Comparison of ENCODE assay signal across 1 cellular context in the genomic region with DNA sequence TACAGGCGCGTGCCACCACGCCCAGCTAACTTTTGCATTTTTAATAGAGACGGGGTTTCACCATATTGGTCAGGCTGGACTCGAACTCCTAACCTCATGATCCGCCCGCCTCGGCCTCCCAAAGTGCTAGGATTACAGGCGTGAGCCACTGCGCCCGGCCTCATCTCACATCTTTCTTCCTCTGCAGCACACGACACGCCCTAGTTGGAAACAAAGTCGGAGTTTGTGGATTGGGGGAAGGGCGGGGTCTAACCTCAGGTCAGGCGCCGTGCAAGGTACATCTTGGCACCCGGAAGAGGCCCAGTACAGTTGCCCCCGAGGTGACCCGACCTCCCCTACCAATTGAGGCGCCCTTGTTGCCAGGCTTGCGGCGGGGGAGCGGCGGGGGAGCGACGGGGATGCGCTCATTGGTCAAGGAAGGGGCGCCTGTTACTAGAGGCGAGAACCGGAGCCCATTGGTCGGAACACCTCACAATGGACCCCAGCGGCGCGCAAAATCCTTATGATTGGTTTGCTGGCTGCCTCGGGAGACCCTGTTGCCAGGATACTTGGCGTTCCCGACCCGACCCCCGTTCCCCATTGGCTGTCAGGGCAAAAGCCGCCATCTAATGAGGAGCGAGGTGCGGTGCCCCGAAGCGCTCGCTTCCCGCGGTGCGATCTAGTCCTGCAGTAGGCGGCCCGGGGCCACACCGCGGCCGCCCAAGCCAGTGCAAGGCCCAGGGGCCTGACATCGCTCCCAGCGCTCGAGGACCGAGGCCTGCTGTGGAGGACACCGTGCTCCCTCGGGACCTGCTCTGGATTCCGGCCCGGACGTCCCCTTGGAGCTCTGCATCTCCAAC.
TF ChIP-seq lines count a peak whose summit lies in the region.

A gene with protein sequence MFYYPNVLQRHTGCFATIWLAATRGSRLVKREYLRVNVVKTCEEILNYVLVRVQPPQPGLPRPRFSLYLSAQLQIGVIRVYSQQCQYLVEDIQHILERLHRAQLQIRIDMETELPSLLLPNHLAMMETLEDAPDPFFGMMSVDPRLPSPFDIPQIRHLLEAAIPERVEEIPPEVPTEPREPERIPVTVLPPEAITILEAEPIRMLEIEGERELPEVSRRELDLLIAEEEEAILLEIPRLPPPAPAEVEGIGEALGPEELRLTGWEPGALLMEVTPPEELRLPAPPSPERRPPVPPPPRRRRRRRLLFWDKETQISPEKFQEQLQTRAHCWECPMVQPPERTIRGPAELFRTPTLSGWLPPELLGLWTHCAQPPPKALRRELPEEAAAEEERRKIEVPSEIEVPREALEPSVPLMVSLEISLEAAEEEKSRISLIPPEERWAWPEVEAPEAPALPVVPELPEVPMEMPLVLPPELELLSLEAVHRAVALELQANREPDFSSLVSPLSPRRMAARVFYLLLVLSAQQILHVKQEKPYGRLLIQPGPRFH (plus strand): TSS at position 659 of the 839 bp plus-strand sequence. CDS start 473 bp downstream, outside the sequence.

TF ChIP-seq in IMR-90, 13 proteins besides CTCF, POLR2A, EP300 and RAD21 (continued from another document):
- TF ChIP-seq, protein P1, sequence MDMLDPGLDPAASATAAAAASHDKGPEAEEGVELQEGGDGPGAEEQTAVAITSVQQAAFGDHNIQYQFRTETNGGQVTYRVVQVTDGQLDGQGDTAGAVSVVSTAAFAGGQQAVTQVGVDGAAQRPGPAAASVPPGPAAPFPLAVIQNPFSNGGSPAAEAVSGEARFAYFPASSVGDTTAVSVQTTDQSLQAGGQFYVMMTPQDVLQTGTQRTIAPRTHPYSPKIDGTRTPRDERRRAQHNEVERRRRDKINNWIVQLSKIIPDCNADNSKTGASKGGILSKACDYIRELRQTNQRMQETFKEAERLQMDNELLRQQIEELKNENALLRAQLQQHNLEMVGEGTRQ (IDR thresholded peaks at IDR 0.05; ENCODE audit: low read depth, low read length): no peak
- TF ChIP-seq NFE2L2 (IDR thresholded peaks at IDR 0.05; ENCODE audit: low read depth, low read length) (no peak), CEBPB (IDR thresholded peaks at IDR 0.05; ENCODE audit: low read depth, low read length) (no peak), MAZ (IDR thresholded peaks at IDR 0.05; ENCODE audit: borderline replicate concordance, low read depth, low read length) (no peak), CHD1 (IDR thresholded peaks at IDR 0.05; ENCODE audit: low read depth, low read length) (no peak), BHLHE40 (IDR thresholded peaks at IDR 0.05; ENCODE audit: low read depth, low read length) (no peak), MXI1 (IDR thresholded peaks at IDR 0.05; ENCODE audit: borderline replicate concordance, low read depth, low read length) (no peak), SMC3 (IDR thresholded peaks at IDR 0.05; ENCODE audit: low read depth, low read length) (no peak), RCOR1 (IDR thresholded peaks at IDR 0.05; ENCODE audit: insufficient replicate concordance, low read length) (no peak), MAFK (IDR thresholded peaks at IDR 0.05; ENCODE audit: low read depth, low read length) (no peak)
